ENCODE assay signal across 2 cellular contexts in genomic region chr6:90154666-90155065, GRCh38.
TF ChIP-seq lines count a peak whose summit lies in the region.

No MANE protein-coding gene starts in this region.

TF ChIP-seq in IMR-90, 13 proteins besides CTCF, POLR2A, EP300 and RAD21:
- TF ChIP-seq USF2 (IDR thresholded peaks at IDR 0.05; ENCODE audit: low read depth, low read length), result no peak
- no peak for TF ChIP-seq CHD1 (IDR thresholded peaks at IDR 0.05; ENCODE audit: low read depth, low read length)
- TF ChIP-seq MXI1 (IDR thresholded peaks at IDR 0.05; ENCODE audit: borderline replicate concordance, low read depth, low read length), result no peak
- TF ChIP-seq SMC3 (IDR thresholded peaks at IDR 0.05; ENCODE audit: low read depth, low read length), result no peak
- no peak for TF ChIP-seq ELK1 (IDR thresholded peaks at IDR 0.05; ENCODE audit: borderline replicate concordance, low read depth, low read length)
- no peak for TF ChIP-seq CEBPB (IDR thresholded peaks at IDR 0.05; ENCODE audit: low read depth, low read length)
- TF ChIP-seq BHLHE40 (IDR thresholded peaks at IDR 0.05; ENCODE audit: low read depth, low read length), result no peak
- TF ChIP-seq RFX5 (IDR thresholded peaks at IDR 0.05; ENCODE audit: low read depth, low read length), result no peak
- no peak for TF ChIP-seq MAFK (IDR thresholded peaks at IDR 0.05; ENCODE audit: low read depth, low read length)
- no peak for TF ChIP-seq RCOR1 (IDR thresholded peaks at IDR 0.05; ENCODE audit: insufficient replicate concordance, low read length)
- TF ChIP-seq NFE2L2 (IDR thresholded peaks at IDR 0.05; ENCODE audit: low read depth, low read length), result no peak
- TF ChIP-seq MAZ (IDR thresholded peaks at IDR 0.05; ENCODE audit: borderline replicate concordance, low read depth, low read length), result no peak
- TF ChIP-seq FOS (IDR thresholded peaks at IDR 0.05; ENCODE audit: low read depth, low read length), result no peak

TF ChIP-seq in SK-N-SH, 30 proteins besides CTCF, POLR2A, EP300 and RAD21:
- TF ChIP-seq RCOR1 (IDR thresholded peaks at IDR 0.05; ENCODE audit: low read length) (no peak), USF2 (IDR thresholded peaks at IDR 0.05; ENCODE audit: borderline replicate concordance, low read depth, low read length) (no peak), GATA2 (CRISPR knock-in tag; IDR thresholded peaks at IDR 0.05) (no peak), TEAD4 (IDR thresholded peaks at IDR 0.05; ENCODE audit: borderline replicate concordance, insufficient read depth) (no peak), IRF3 (IDR thresholded peaks at IDR 0.05; ENCODE audit: low read depth, low read length) (no peak), RFX5 (IDR thresholded peaks at IDR 0.05; ENCODE audit: low read length) (no peak), NFIC (IDR thresholded peaks at IDR 0.05; ENCODE audit: borderline replicate concordance) (no peak), SMC3 (IDR thresholded peaks at IDR 0.05; ENCODE audit: low read depth, low read length) (no peak), FOSL2 (IDR thresholded peaks at IDR 0.05; ENCODE audit: borderline replicate concordance, low read depth) (no peak), GABPA (IDR thresholded peaks at IDR 0.05; ENCODE audit: low read depth) (no peak)
